ENCODE assay signal across 1 cellular context in genomic region chr1:26787706-26788514, GRCh38.
TF ChIP-seq lines count a peak whose summit lies in the region.

Gene PIGV, plus strand, starts transcription at chr1:26787950. Its CDS starts 2,866 bp downstream, at chr1:26790816.

TF ChIP-seq in K562, 482 proteins besides CTCF, POLR2A, EP300 and RAD21 (continued from another document and continues in another):
- TF ChIP-seq MAFK (IDR thresholded peaks at IDR 0.05; ENCODE audit: low read length) = no peak
- no peak for TF ChIP-seq ASH1L (IDR thresholded peaks at IDR 0.05; ENCODE audit: borderline replicate concordance, low read depth, partially characterized antibody)
- peak; percentile 50 for TF ChIP-seq ERF (CRISPR knock-in tag; IDR thresholded peaks at IDR 0.05)
- TF ChIP-seq ZBTB2 (IDR thresholded peaks at IDR 0.05) = peak; percentile 30; the same call in 1 of the 2 replicates
- peak; percentile 72; the same call in 1 of the 2 replicates for TF ChIP-seq CXXC5 (CRISPR knock-in tag; IDR thresholded peaks at IDR 0.05)
- TF ChIP-seq ZBTB40 (IDR thresholded peaks at IDR 0.05) = peak; percentile 87
- no peak for TF ChIP-seq ZBTB40 (CRISPR knock-in tag; IDR thresholded peaks at IDR 0.05)
- TF ChIP-seq ZNF174 (CRISPR knock-in tag; IDR thresholded peaks at IDR 0.05) = no peak
- TF ChIP-seq ATF7 (IDR thresholded peaks at IDR 0.05) = peak; percentile 73; the same call in 1 of the 2 replicates
- TF ChIP-seq CSDE1 (IDR thresholded peaks at IDR 0.05) = no peak
- no peak for TF ChIP-seq CLOCK (CRISPR knock-in tag; IDR thresholded peaks at IDR 0.05; ENCODE audit: borderline replicate concordance)
- TF ChIP-seq POLR3A (IDR thresholded peaks at IDR 0.05; ENCODE audit: borderline replicate concordance, extremely low read depth, insufficient read depth, insufficient read length) = no peak
- peak in 1 of 2 experiments; percentile 59; a peak in 1 of 4 replicates for TF ChIP-seq FOXK2 (conservative IDR thresholded peaks at IDR 0.05 in 1 of 2, IDR thresholded peaks at IDR 0.05 in 1 of 2; ENCODE audit: low read depth in 2 of 2)
- TF ChIP-seq ZSCAN32 (CRISPR knock-in tag; IDR thresholded peaks at IDR 0.05) = no peak
- peak; percentile 68 for TF ChIP-seq RB1 (IDR thresholded peaks at IDR 0.05; ENCODE audit: low read depth)
- peak; percentile 58; the same call in 1 of the 2 replicates for TF ChIP-seq ZC3H11A (IDR thresholded peaks at IDR 0.05; ENCODE audit: low read depth, low read length)
- TF ChIP-seq E2F3 (CRISPR knock-in tag; IDR thresholded peaks at IDR 0.05) = no peak
- no peak for TF ChIP-seq ZNF668 (CRISPR knock-in tag; IDR thresholded peaks at IDR 0.05)
- TF ChIP-seq OTX1 (CRISPR knock-in tag; IDR thresholded peaks at IDR 0.05) = 0 out of 2 replicates have a peak, but pooled peaks have one; percentile 12
- no peak for TF ChIP-seq ARNT (IDR thresholded peaks at IDR 0.05)
- peak; percentile 34; the same call in 1 of the 2 replicates for TF ChIP-seq TOE1 (IDR thresholded peaks at IDR 0.05; ENCODE audit: borderline replicate concordance)
- TF ChIP-seq TOE1 (CRISPR knock-in tag; IDR thresholded peaks at IDR 0.05; ENCODE audit: borderline replicate concordance, low read depth) = no peak
- 0 out of 2 replicates have a peak, but pooled peaks have one; percentile 4 for TF ChIP-seq ZBTB33 (CRISPR knock-in tag; IDR thresholded peaks at IDR 0.05)
- no peak for TF ChIP-seq ZNF134 (CRISPR knock-in tag; conservative IDR thresholded peaks at IDR 0.05)
- peak; percentile 95 for TF ChIP-seq RBFOX2 (IDR thresholded peaks at IDR 0.05; ENCODE audit: low read depth, low read length)
- TF ChIP-seq UBTF (IDR thresholded peaks at IDR 0.05; ENCODE audit: borderline replicate concordance in 1 of 2, low read depth in 2 of 2, low read length in 2 of 2) = 0 out of 4 replicates have a peak, but pooled peaks of 1 of the 2 experiments have one; percentile 31
- TF ChIP-seq ELK3 (CRISPR knock-in tag; IDR thresholded peaks at IDR 0.05) = no peak; the same call in 1 of the 2 replicates
- TF ChIP-seq ZNF324 (CRISPR knock-in tag; IDR thresholded peaks at IDR 0.05) = 0 out of 2 replicates have a peak, but pooled peaks have one; percentile 4
- TF ChIP-seq RBBP5 (IDR thresholded peaks at IDR 0.05; ENCODE audit: borderline replicate concordance, insufficient read depth, low read length, poor library complexity, severe bottlenecking) = peak; percentile 83
- peak; percentile 89 for TF ChIP-seq ZBTB7A (IDR thresholded peaks at IDR 0.05; ENCODE audit: borderline replicate concordance, control insufficient read depth, low read depth, low read length)
- TF ChIP-seq TFAP4 (CRISPR knock-in tag; IDR thresholded peaks at IDR 0.05; ENCODE audit: borderline replicate concordance) = peak; percentile 62
- TF ChIP-seq ATF1 (CRISPR knock-in tag; IDR thresholded peaks at IDR 0.05) = no peak
- peak; percentile 69 for TF ChIP-seq ATF1 (tag; IDR thresholded peaks at IDR 0.05)
- TF ChIP-seq BRCA1 (IDR thresholded peaks at IDR 0.05) = no peak
- peak; percentile 70; the same call in 1 of the 2 replicates for TF ChIP-seq BRCA1 (CRISPR knock-in tag; IDR thresholded peaks at IDR 0.05)
- no peak for TF ChIP-seq ZNF584 (CRISPR knock-in tag; IDR thresholded peaks at IDR 0.05; ENCODE audit: low read depth)
- TF ChIP-seq CREB1 (IDR thresholded peaks at IDR 0.05) = peak; percentile 48; the same call in 1 of the 2 replicates
- peak; percentile 64 for TF ChIP-seq CREB1 (CRISPR knock-in tag; IDR thresholded peaks at IDR 0.05)
- TF ChIP-seq NCOA6 (IDR thresholded peaks at IDR 0.05) = no peak
- peak; percentile 82 to 96 for TF ChIP-seq MAZ (CRISPR knock-in tag; conservative IDR thresholded peaks at IDR 0.05 in 1 of 2, IDR thresholded peaks at IDR 0.05 in 1 of 2)
- peak; percentile 97 for TF ChIP-seq POLR2G (IDR thresholded peaks at IDR 0.05; ENCODE audit: low read depth, low read length)
- TF ChIP-seq YY1 (IDR thresholded peaks at IDR 0.05; ENCODE audit: borderline replicate concordance in 1 of 3, control insufficient read depth in 1 of 3, extremely low read depth in 1 of 3, insufficient read depth in 3 of 3, insufficient read length in 1 of 3, insufficient replicate concordance in 2 of 3, low read depth in 1 of 3, low read length in 2 of 3) = peak; percentile 95 to 97 (median 97)
- TF ChIP-seq ZNF146 (CRISPR knock-in tag; IDR thresholded peaks at IDR 0.05; ENCODE audit: unreplicated experiment) = no peak
- 0 out of 2 replicates have a peak, but pooled peaks have one; percentile 15 for TF ChIP-seq GABPB2 (CRISPR knock-in tag; conservative IDR thresholded peaks at IDR 0.05)
- TF ChIP-seq ESRRA (IDR thresholded peaks at IDR 0.05; ENCODE audit: borderline replicate concordance, low read depth) = 0 out of 2 replicates have a peak, but pooled peaks have one; percentile 53
- TF ChIP-seq GABPB1 (CRISPR knock-in tag; IDR thresholded peaks at IDR 0.05) = peak; percentile 77
